8 cellular contexts compared by ENCODE assay signal in genomic region chr12:106499628-106500027, GRCh38.
"Had no signal": no experiment of that assay in that cellular context is flagged by ENCODE, and none has a peak within 500 bp of the region (broad histone marks: within the 10 kb centered on the region; RNA-seq: fewer than 3 reads in every experiment).

No MANE protein-coding gene starts in this region.

- H3K4me2 ChIP-seq: GM23338, KMS-11 had no signal

- H3K27ac Mint-ChIP-seq: GM23338 had no signal

- DNase-seq: H9, HCEC 1CT, KBM-7 had no signal

- H2AFZ ChIP-seq: GM23338 had no signal

- H3K9me3 Mint-ChIP-seq: GM23338, H9 had no signal

- H3K4me3 Mint-ChIP-seq: GM23338, H9 had no signal

- H3K27ac ChIP-seq: KMS-11 had no signal

- ATAC-seq: GM23338 had no signal

- FAIRE-seq: H1, H54, HTR-8/SVneo had no signal

- H3K4me1 Mint-ChIP-seq: GM23338, H9 had no signal

- H3K9ac ChIP-seq: KMS-11 had no signal

- H3K4me3 ChIP-seq: GM23338 had no signal
